In genomic region chr13:81639984-81640582, GRCh38 we compare ENCODE assay signal across 9 cellular contexts.
DNase-seq lines count a peak whose midpoint lies in the region; ATAC-seq and TF ChIP-seq lines count a peak whose summit lies in the region.
"Had no signal": no experiment of that assay in that cellular context is flagged by ENCODE, and none has a peak within 500 bp of the region (broad histone marks: within the 10 kb centered on the region; RNA-seq: fewer than 3 reads in every experiment).

No MANE protein-coding gene starts in this region.

- TF ChIP-seq EP300 in esophagus muscularis mucosa (IDR thresholded peaks at IDR 0.05): no peak

- H3K9me3 ChIP-seq in DND-41 (ENCODE audit: insufficient read depth, low read length, severe bottlenecking) (no peaks in the 10 kb centered on the region), WERI-Rb-1 (ENCODE audit: severe bottlenecking) (no peaks in the 10 kb centered on the region), left lung (no peaks in the 10 kb centered on the region), esophagus muscularis mucosa (no peaks in the 10 kb centered on the region)

- H3K4me3 ChIP-seq in DND-41 (ENCODE audit: low read depth in 1 of 2, low read length in 2 of 2) (no peak overlapping the region), WERI-Rb-1 (ENCODE audit: low read depth, low read length) (no peak overlapping the region), left lung (no peak overlapping the region), esophagus muscularis mucosa (no peak overlapping the region)

- ATAC-seq in DND-41 (ENCODE audit: insufficient read depth, low read depth) (no peak), left lung (peak; percentile 33), GM21723 (IDR thresholded peaks at IDR 0.05; ENCODE audit: unreplicated experiment) (no peak), GM18517 (IDR thresholded peaks at IDR 0.05; ENCODE audit: unreplicated experiment) (no peak)

- no peak overlapping the region for H3K27ac ChIP-seq in DND-41 (ENCODE audit: low read length)
- no peak overlapping the region for H3K27ac ChIP-seq in WERI-Rb-1
- no peak overlapping the region for H3K27ac ChIP-seq in left lung
- H3K27ac ChIP-seq in esophagus muscularis mucosa (replicated peaks in 1 of 4): no peak overlapping the region

- H3K79me2 ChIP-seq in DND-41 (ENCODE audit: insufficient read depth, low read length): no peaks in the 10 kb centered on the region

- no peak for TF ChIP-seq POLR2A in esophagus muscularis mucosa (IDR thresholded peaks at IDR 0.05; ENCODE audit: low read depth)

- H2AFZ ChIP-seq in DND-41 (ENCODE audit: low read depth, low read length): no peak overlapping the region

- no peak overlapping the region for H3K9ac ChIP-seq in DND-41 (ENCODE audit: low read depth, low read length)

- H3K27me3 ChIP-seq in DND-41 (ENCODE audit: insufficient read depth, low read length, poor library complexity) (no peaks in the 10 kb centered on the region), WERI-Rb-1 (ENCODE audit: insufficient read depth, low read depth, severe bottlenecking) (no peaks in the 10 kb centered on the region), left lung (no peaks in the 10 kb centered on the region), esophagus muscularis mucosa (no peaks in the 10 kb centered on the region)

- no peak for DNase-seq in DND-41
- peak; percentile 83 for DNase-seq in HT-29 (ENCODE audit: low spot score)
- DNase-seq in WERI-Rb-1: peak; percentile 9
- DNase-seq in left lung: no peak
- DNase-seq in esophagus muscularis mucosa (ENCODE audit: extremely low spot score): no peak
- no peak for DNase-seq in HuH-7.5 (ENCODE audit: low spot score)
- DNase-seq: DMS79 treated with DMSO at 0.1 percent for 48 hours had no signal

- 88% methylated on average over 4 of the region's 4 CpGs for WGBS in esophagus muscularis mucosa

- H3K36me3 ChIP-seq in DND-41 (ENCODE audit: insufficient read depth, low read length) (no peaks in the 10 kb centered on the region), WERI-Rb-1 (no peaks in the 10 kb centered on the region), left lung (no peaks in the 10 kb centered on the region), esophagus muscularis mucosa (no peaks in the 10 kb centered on the region)

- H4K20me1 ChIP-seq in DND-41 (ENCODE audit: insufficient read depth, low read length): no peaks in the 10 kb centered on the region

- intact Hi-C loops in left lung (cut with DNase I) (no loop called here), esophagus muscularis mucosa (cut with DNase I) (no loop called here)

- H3K4me1 ChIP-seq in DND-41 (ENCODE audit: insufficient read depth, low read length): no peaks in the 10 kb centered on the region
- no peaks in the 10 kb centered on the region for H3K4me1 ChIP-seq in left lung
- no peaks in the 10 kb centered on the region for H3K4me1 ChIP-seq in esophagus muscularis mucosa

- no peak overlapping the region for H3K4me2 ChIP-seq in DND-41 (ENCODE audit: insufficient read depth, low read length)

- TF ChIP-seq CTCF in DND-41 (IDR thresholded peaks at IDR 0.05; ENCODE audit: borderline replicate concordance, extremely low read depth, low read length, poor library complexity, severe bottlenecking) (peak; percentile 51), WERI-Rb-1 (IDR thresholded peaks at IDR 0.05; ENCODE audit: low read depth, low read length) (peak; percentile 40; the same call in 1 of the 2 replicates), left lung (IDR thresholded peaks at IDR 0.05) (peak; percentile 23 to 25), esophagus muscularis mucosa (IDR thresholded peaks at IDR 0.05) (no peak)

Comparison
In these comparisons a context has a peak if more than half of its experiments do, and no peak if none do; other contexts are left out.
1. DNase-seq: peak in HT-29 (single experiment) and WERI-Rb-1 (single experiment); none in DND-41 (single experiment), left lung (0 of 2), esophagus muscularis mucosa (single experiment) and HuH-7.5 (single experiment).
2. CTCF ChIP-seq: peak in DND-41 (single experiment), WERI-Rb-1 (single experiment) and left lung (2 of 2); none in esophagus muscularis mucosa (0 of 3).